9 cellular contexts compared by ENCODE assay signal in genomic region chr16:3983081-3983520, GRCh38.
DNase-seq lines count a peak whose midpoint lies in the region; ATAC-seq and TF ChIP-seq lines count a peak whose summit lies in the region.
"Had no signal": no experiment of that assay in that cellular context is flagged by ENCODE, and none has a peak within 500 bp of the region (broad histone marks: within the 10 kb centered on the region; RNA-seq: fewer than 3 reads in every experiment).

No MANE protein-coding gene starts in this region.

- peak; percentile 88 for TF ChIP-seq CTCF in kidney epithelial cell (IDR thresholded peaks at IDR 0.05; ENCODE audit: insufficient read depth, low read length, poor library complexity, severe bottlenecking)

- ATAC-seq in HG02970 (IDR thresholded peaks at IDR 0.05; ENCODE audit: low FRiP score, unreplicated experiment), result no peak

- H3K4me3 ChIP-seq in kidney epithelial cell (ENCODE audit: low read depth, low read length), result no peak overlapping the region
- H3K4me3 ChIP-seq in effector memory CD4-positive, alpha-beta T cell (ENCODE audit: insufficient read depth, low read depth, low read length, poor library complexity, severe bottlenecking), result no peak overlapping the region
- H3K4me3 ChIP-seq: skin epidermis had no signal

- H3K27me3 ChIP-seq in kidney epithelial cell (ENCODE audit: control insufficient read depth, insufficient read depth, low read length), result no peaks in the 10 kb centered on the region
- H3K27me3 ChIP-seq in effector memory CD4-positive, alpha-beta T cell (replicated peaks; ENCODE audit: control insufficient read depth, insufficient read depth, low read length, poor library complexity, severe bottlenecking), result no peaks in the 10 kb centered on the region

- H3K9me3 ChIP-seq in effector memory CD4-positive, alpha-beta T cell (ENCODE audit: control insufficient read depth, low read length), result no peaks in the 10 kb centered on the region

- DNase-seq in D341Med (ENCODE audit: low spot score) (peak; percentile 82), NAMALWA (ENCODE audit: low spot score) (peak; percentile 18), T-helper 2 cell (peak in 3 of 5 experiments; percentile 7 to 50 (median 22)), kidney epithelial cell (ENCODE audit: low read depth) (no peak)
- peak; percentile 20 for DNase-seq in central memory CD4-positive, alpha-beta T cell
- DNase-seq in stimulated activated CD4-positive, alpha-beta T cell treated with anti-CD3 and anti-CD28 coated beads, Interleukin-4, amount 100 ng/mL, for 48 hours (ENCODE audit: low read depth in 2 of 2), result peak; percentile 18 to 25
- DNase-seq in effector memory CD4-positive, alpha-beta T cell, result no peak

- H3K4me1 ChIP-seq in effector memory CD4-positive, alpha-beta T cell (ENCODE audit: control insufficient read depth, insufficient read depth, low read length, poor library complexity, severe bottlenecking), result no peaks in the 10 kb centered on the region

- no peak overlapping the region for H3K27ac ChIP-seq in effector memory CD4-positive, alpha-beta T cell (ENCODE audit: insufficient read depth, low read length, poor library complexity, severe bottlenecking)
- H3K27ac ChIP-seq: skin epidermis had no signal

- H3K36me3 ChIP-seq in kidney epithelial cell (ENCODE audit: control insufficient read depth, insufficient read depth, low read length), result no peaks in the 10 kb centered on the region
- peaks cover 3% of the 10 kb centered on the region for H3K36me3 ChIP-seq in effector memory CD4-positive, alpha-beta T cell (ENCODE audit: control insufficient read depth, insufficient read depth, low read length)

Comparison
In these comparisons a context has a peak if more than half of its experiments do, and no peak if none do; other contexts are left out.
1. DNase-seq: peak in D341Med (single experiment), NAMALWA (single experiment), T-helper 2 cell (3 of 5), central memory CD4-positive, alpha-beta T cell (single experiment) and stimulated activated CD4-positive, alpha-beta T cell treated with anti-CD3 and anti-CD28 coated beads, Interleukin-4, amount 100 ng/mL, for 48 hours (2 of 2); none in kidney epithelial cell (single experiment) and effector memory CD4-positive, alpha-beta T cell (0 of 3).